ENCODE assay signal across 10 cellular contexts in the genomic region with DNA sequence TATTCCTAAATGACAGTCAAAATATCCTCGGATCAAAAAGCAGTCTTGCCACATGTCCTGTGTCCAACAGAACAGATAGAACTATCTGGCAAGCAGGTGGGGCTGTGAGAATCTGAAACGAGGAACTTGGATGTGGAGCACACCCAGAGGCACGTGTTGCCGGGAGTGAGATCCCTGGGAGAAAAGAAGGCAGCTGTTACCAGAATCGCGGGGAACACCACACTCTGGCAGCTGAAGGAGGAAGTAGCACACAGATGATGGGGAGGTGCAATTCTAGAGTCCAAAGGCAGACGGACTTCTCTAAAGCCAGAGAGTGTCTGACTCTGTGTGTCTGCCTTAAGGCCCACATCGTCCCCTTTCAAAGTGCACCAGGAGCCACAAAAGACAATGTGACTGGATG. TPM values are rescaled to one million over a fixed set of nuclear protein-coding genes. Genes with fewer than 3 reads are reported as not detected.
DNase-seq lines count a peak whose midpoint lies in the region; ATAC-seq and TF ChIP-seq lines count a peak whose summit lies in the region.
"Had no signal": no experiment of that assay in that cellular context is flagged by ENCODE, and none has a peak within 500 bp of the region (broad histone marks: within the 10 kb centered on the region; RNA-seq: fewer than 3 reads in every experiment).

No MANE protein-coding gene starts in this region.

- intact Hi-C loops in adrenal gland (cut with DNase I) = no loop called here

- no peak overlapping the region for H3K27ac ChIP-seq in adrenal gland
- peak overlapping the region; percentile 80 to 81 for H3K27ac ChIP-seq in mucosa of rectum (ENCODE audit: low read depth in 2 of 2, low read length in 2 of 2)
- H3K27ac ChIP-seq: SJSA1 had no signal

- peak overlapping the region; percentile 43 to 51 for H3K9ac ChIP-seq in mucosa of rectum (ENCODE audit: low read depth in 1 of 2, low read length in 2 of 2)

- no peaks in the 10 kb centered on the region for H3K36me3 ChIP-seq in adrenal gland (replicated peaks in 1 of 2)
- no peaks in the 10 kb centered on the region for H3K36me3 ChIP-seq in mucosa of rectum (ENCODE audit: control insufficient read depth in 2 of 2, insufficient read depth in 2 of 2, low read length in 2 of 2)

- H3K27me3 Mint-ChIP-seq in progenitor cell of endocrine pancreas = peaks cover 3% of the 10 kb centered on the region

- no peak overlapping the region for H3K4me3 Mint-ChIP-seq in progenitor cell of endocrine pancreas (ENCODE audit: low read depth)

- DNase-seq in EH (ENCODE audit: low read depth) (peak; percentile 56), adrenal gland (peak in 5 of 7 donors; percentile 19 to 57 (median 26)), progenitor cell of endocrine pancreas (ENCODE audit: low spot score, unreplicated experiment) (no peak)
- DNase-seq: effector CD4-positive, alpha-beta T cell had no signal

- no peaks in the 10 kb centered on the region for H3K9me3 ChIP-seq in adrenal gland (replicated peaks in 1 of 3)
- H3K9me3 ChIP-seq in mucosa of rectum (ENCODE audit: control insufficient read depth in 2 of 2, low read length in 2 of 2) = no peaks in the 10 kb centered on the region
- H3K9me3 ChIP-seq: SJSA1 had no signal

- H3K4me1 ChIP-seq in adrenal gland (replicated peaks in 1 of 2) (peaks cover 6 to 21% of the 10 kb centered on the region in 2 donors), mucosa of rectum (ENCODE audit: control insufficient read depth in 2 of 2, insufficient read depth in 2 of 2, low read length in 2 of 2) (peaks cover 10 to 11% of the 10 kb centered on the region in 2 donors)

- H3K4me1 Mint-ChIP-seq in progenitor cell of endocrine pancreas (ENCODE audit: low read depth) = peaks cover 12% of the 10 kb centered on the region

- no peak overlapping the region for H3K4me3 ChIP-seq in adrenal gland
- H3K4me3 ChIP-seq in mucosa of rectum (ENCODE audit: low read length in 2 of 2) = peak overlapping the region in 1 of 2 donors; percentile 38
- H3K4me3 ChIP-seq: SJSA1 had no signal

- WGBS in adrenal gland, 4 donors = 26 to 45% (median 37%) methylated on average over 8 of the region's 8 CpGs

- H3K9me3 Mint-ChIP-seq in progenitor cell of endocrine pancreas (ENCODE audit: low read depth) = no peaks in the 10 kb centered on the region

- TF ChIP-seq CTCF in adrenal gland (IDR thresholded peaks at IDR 0.05) (no peak), progenitor cell of endocrine pancreas (IDR thresholded peaks at IDR 0.05; ENCODE audit: unreplicated experiment) (no peak)

- H3K27me3 ChIP-seq in adrenal gland (no peaks in the 10 kb centered on the region), mucosa of rectum (ENCODE audit: control insufficient read depth in 2 of 2, insufficient read depth in 2 of 2, low read length in 2 of 2) (no peaks in the 10 kb centered on the region)
- H3K27me3 ChIP-seq: SJSA1 had no signal

- H3K27ac Mint-ChIP-seq in progenitor cell of endocrine pancreas = no peak overlapping the region

- ATAC-seq in HG03025 (IDR thresholded peaks at IDR 0.05; ENCODE audit: low FRiP score, unreplicated experiment) = peak; percentile 66
- no peak for ATAC-seq in GM21786 (IDR thresholded peaks at IDR 0.05; ENCODE audit: unreplicated experiment)
- no peak for ATAC-seq in HG03378 (IDR thresholded peaks at IDR 0.05; ENCODE audit: unreplicated experiment)
- ATAC-seq in GM19035 (IDR thresholded peaks at IDR 0.05; ENCODE audit: unreplicated experiment) = no peak

- H3K36me3 Mint-ChIP-seq in progenitor cell of endocrine pancreas (ENCODE audit: insufficient read depth) = peaks cover 3% of the 10 kb centered on the region

- TF ChIP-seq POLR2A in adrenal gland (IDR thresholded peaks at IDR 0.05) = no peak

RNA-seq across cellular contexts. Expression of a gene that starts 22.3 kb away (rescaled TPM):
- total RNA-seq in adrenal gland (10 to 100 TPM in 3 of 8 donors, 1 to 10 TPM in 5; 2.2 to 87.6 (median 6.2) TPM), progenitor cell of endocrine pancreas (28.9 and 31.3 TPM in 2 replicates)
- 10 to 100 TPM in 1 of 3 donors, 1 to 10 TPM in 2; 2.8 to 48.5 (median 3.1) TPM for polyA plus RNA-seq in adrenal gland

Comparison
In these comparisons a context has a peak if more than half of its experiments do, and no peak if none do; other contexts are left out.
1. H3K27ac ChIP-seq: peak in mucosa of rectum (2 of 2); none in adrenal gland (0 of 5).